Comparison of ENCODE assay signal across 11 cellular contexts in genomic region chr18:32803571-32803970, GRCh38. TPM values are rescaled to one million over a fixed set of nuclear protein-coding genes. Genes with fewer than 3 reads are reported as not detected.
A peak's percentile ranks its signal among the peaks of the same experiment; 100 is the strongest.
DNase-seq lines count a peak whose midpoint lies in the region; ATAC-seq, FAIRE-seq and TF ChIP-seq lines count a peak whose summit lies in the region.
"Had no signal": no experiment of that assay in that cellular context is flagged by ENCODE, and none has a peak within 500 bp of the region (broad histone marks: within the 10 kb centered on the region; RNA-seq: fewer than 3 reads in every experiment).

No MANE protein-coding gene starts in this region.

- no peak overlapping the region for H3K4me3 ChIP-seq in uterus

- ATAC-seq in GM19395 (IDR thresholded peaks at IDR 0.05; ENCODE audit: unreplicated experiment) (peak; percentile 96), HG03045 (IDR thresholded peaks at IDR 0.05; ENCODE audit: unreplicated experiment) (peak; percentile 86)

- peak; percentile 97 for FAIRE-seq in RCC 7860 (lab: Jason Lieb, UNC)
- FAIRE-seq: colon, islet of Langerhans had no signal

- intact Hi-C loops in uterus (cut with DNase I; ENCODE audit: low total_unique reads), result no loop called here

- no peak overlapping the region for H3K27ac ChIP-seq in uterus

- TF ChIP-seq POLR2A in uterus (IDR thresholded peaks at IDR 0.05), result no peak

- in situ Hi-C loops in ACHN (cut with HindIII; ENCODE audit: low pct_ligation_motif_present, low pct_unique_long_range_greater_than_20kb, low sequenced_read_pairs), result no loop called here

- H3K4me1 ChIP-seq in uterus, result no peaks in the 10 kb centered on the region

- no peaks in the 10 kb centered on the region for H3K9me3 ChIP-seq in uterus

- no peak for TF ChIP-seq CTCF in uterus (IDR thresholded peaks at IDR 0.05)

- no peaks in the 10 kb centered on the region for H3K27me3 ChIP-seq in uterus

- DNase-seq in ACHN (peak; percentile 49), RCC 7860 (ENCODE audit: low spot score) (peak; percentile 84), NCI-H187 (lab: John Stamatoyannopoulos, UW) (no peak), SKM-1 (lab: John Stamatoyannopoulos, UW; ENCODE audit: unreplicated experiment) (no peak), uterus (no peak)
- no peak for DNase-seq in stimulated activated CD4-positive, alpha-beta T cell treated with anti-CD3 and anti-CD28 coated beads, Interleukin-2, amount 100 ng/mL, for 24 hours
- DNase-seq: H7 had no signal

- H3K36me3 ChIP-seq in uterus, result no peaks in the 10 kb centered on the region

RNA-seq across cellular contexts. Expression of gene KLHL14, which starts 30.7 kb away (rescaled TPM):
- 1 to 10 TPM; 2.6 to 9.5 (median 3.0) TPM for total RNA-seq in uterus

Comparison
In these comparisons a context has a peak if more than half of its experiments do, and no peak if none do; other contexts are left out.
1. DNase-seq: peak in ACHN (single experiment) and RCC 7860 (single experiment); none in NCI-H187 (0 of 2), SKM-1 (single experiment), stimulated activated CD4-positive, alpha-beta T cell treated with anti-CD3 and anti-CD28 coated beads, Interleukin-2, amount 100 ng/mL, for 24 hours (0 of 2) and uterus (0 of 2).